Comparison of ENCODE assay signal across 8 cellular contexts in genomic region chr15:64897345-64897985, GRCh38. TPM values are rescaled to one million over a fixed set of nuclear protein-coding genes. Genes with fewer than 3 reads are reported as not detected.
DNase-seq lines count a peak whose midpoint lies in the region; ATAC-seq and TF ChIP-seq lines count a peak whose summit lies in the region.

No MANE protein-coding gene starts in this region.

- no peak for ATAC-seq in CD4-positive, CD25-positive, alpha-beta regulatory T cell (ENCODE audit: low read depth in 2 of 2)
- ATAC-seq in HG03469 (IDR thresholded peaks at IDR 0.05; ENCODE audit: unreplicated experiment) = no peak
- no peak for ATAC-seq in GM18861 (IDR thresholded peaks at IDR 0.05; ENCODE audit: unreplicated experiment)

- no peak overlapping the region for H3K56ac ChIP-seq in H9 (ENCODE audit: insufficient read length, low read depth, low read length)

- no peak overlapping the region for H3K23ac ChIP-seq in H9 (ENCODE audit: insufficient read length, low read depth, low read length)

- H3K18ac ChIP-seq in H9 (ENCODE audit: insufficient read length, low read depth, low read length) = no peak overlapping the region

- no peak overlapping the region for H2BK12ac ChIP-seq in H9 (ENCODE audit: insufficient read length, low read depth, low read length)

- DNase-seq in CD4-positive, CD25-positive, alpha-beta regulatory T cell = no peak
- peak; percentile 94 for DNase-seq in RPMI7951 (ENCODE audit: low read depth)
- DNase-seq in erythroblast (lab: John Stamatoyannopoulos, UW) = peak; percentile 42 to 52
- no peak for DNase-seq in H9
- no peak for DNase-seq in H4 (ENCODE audit: low spot score)

- peak overlapping the region; percentile 21 to 98 (median 70) for H3K27ac Mint-ChIP-seq in CD4-positive, CD25-positive, alpha-beta regulatory T cell
- H3K27ac Mint-ChIP-seq in nephron (peak overlapping the region; percentile 69 to 96 (median 74)), H9 (no peak overlapping the region; a peak in 2 of 7 replicates)

- no peak for TF ChIP-seq CTCF in nephron (IDR thresholded peaks at IDR 0.05; ENCODE audit: unreplicated experiment in 3 of 3)
- TF ChIP-seq CTCF in H9 (conservative IDR thresholded peaks at IDR 0.05) = no peak

- peaks cover 8% of the 10 kb centered on the region for H3K23me2 ChIP-seq in H9 (ENCODE audit: insufficient read length, low read depth, low read length, poor library complexity, severe bottlenecking)

- no peak overlapping the region for H2BK15ac ChIP-seq in H9 (ENCODE audit: low read depth, low read length)

- no peak overlapping the region for H4K8ac ChIP-seq in H9 (replicated peaks; ENCODE audit: insufficient read length, low read depth, low read length)

- H3K4me2 ChIP-seq in H9 (ENCODE audit: insufficient read depth, insufficient read length, low read length) = no peak overlapping the region

- H2BK120ac ChIP-seq in H9 (ENCODE audit: low read depth, low read length, poor library complexity, severe bottlenecking) = no peak overlapping the region

- no peaks in the 10 kb centered on the region for H3K27me3 Mint-ChIP-seq in CD4-positive, CD25-positive, alpha-beta regulatory T cell
- H3K27me3 Mint-ChIP-seq in nephron (ENCODE audit: low read depth) (no peaks in the 10 kb centered on the region), H9 (ENCODE audit: low read depth) (peaks cover 7% of the 10 kb centered on the region; the same call in 1 of the 2 replicates)

- peaks cover 56% of the 10 kb centered on the region for H3K4me1 ChIP-seq in CD4-positive, CD25-positive, alpha-beta regulatory T cell (ENCODE audit: control insufficient read depth, insufficient read depth, low read length, poor library complexity, severe bottlenecking)
- peaks cover 6% of the 10 kb centered on the region; the same call in 1 of the 2 replicates for H3K4me1 ChIP-seq in H9 (ENCODE audit: insufficient read depth, low read length)

- H3K4me3 Mint-ChIP-seq in CD4-positive, CD25-positive, alpha-beta regulatory T cell = peak overlapping the region in 3 of 4 donors; percentile 12 to 21 (median 19)
- no peak overlapping the region for H3K4me3 Mint-ChIP-seq in nephron
- no peak overlapping the region for H3K4me3 Mint-ChIP-seq in H9

- H3K79me2 ChIP-seq in H9 (ENCODE audit: insufficient read depth, low read length) = no peaks in the 10 kb centered on the region

- no peak overlapping the region for H2BK20ac ChIP-seq in H9 (ENCODE audit: low read depth, low read length, poor library complexity, severe bottlenecking)

- peak overlapping the region; percentile 98 for H3K27ac ChIP-seq in CD4-positive, CD25-positive, alpha-beta regulatory T cell (ENCODE audit: insufficient read depth, low read length, poor library complexity, severe bottlenecking)
- no peak overlapping the region for H3K27ac ChIP-seq in H9 (ENCODE audit: insufficient read length, low read depth, low read length)

- no peaks in the 10 kb centered on the region for H3K79me1 ChIP-seq in H9 (ENCODE audit: insufficient read depth, low read depth, low read length, poor library complexity, severe bottlenecking)

- H3T11ph ChIP-seq in H9 (ENCODE audit: low read length) = no peak overlapping the region

- H4K20me1 ChIP-seq in H9 (ENCODE audit: control insufficient read depth, insufficient read depth, insufficient read length) = no peaks in the 10 kb centered on the region

- no peaks in the 10 kb centered on the region for H3K36me3 ChIP-seq in CD4-positive, CD25-positive, alpha-beta regulatory T cell (ENCODE audit: control insufficient read depth, insufficient read depth, low read length)

- no peaks in the 10 kb centered on the region for H3K27me3 ChIP-seq in CD4-positive, CD25-positive, alpha-beta regulatory T cell (ENCODE audit: control insufficient read depth, insufficient read depth, low read length)
- H3K27me3 ChIP-seq in H9 (ENCODE audit: insufficient read depth, low read length) = no peaks in the 10 kb centered on the region; the same call in 1 of the 2 replicates

- peaks cover 0 to 5% (median 0%) of the 10 kb centered on the region in 7 donors for H3K9me3 Mint-ChIP-seq in CD4-positive, CD25-positive, alpha-beta regulatory T cell
- H3K9me3 Mint-ChIP-seq in nephron = peaks cover 6% of the 10 kb centered on the region
- peaks cover 13 to 17% of the 10 kb centered on the region in 2 experiments for H3K9me3 Mint-ChIP-seq in H9

- peaks cover 2 to 6% of the 10 kb centered on the region in 2 experiments for H3K9me3 ChIP-seq in CD4-positive, CD25-positive, alpha-beta regulatory T cell (ENCODE audit: control insufficient read depth in 2 of 2, low read length in 2 of 2)
- peaks cover 9% of the 10 kb centered on the region for H3K9me3 ChIP-seq in H9 (ENCODE audit: control insufficient read depth, low read depth, low read length)

- no peak overlapping the region for H3K4ac ChIP-seq in H9 (ENCODE audit: low read depth, low read length)

- no peak for TF ChIP-seq POLR2A in erythroblast (IDR thresholded peaks at IDR 0.05; ENCODE audit: low read length)

- H4K91ac ChIP-seq in H9 (ENCODE audit: insufficient read length, low read depth, low read length) = no peak overlapping the region

- peaks cover 3 to 68% (median 46%) of the 10 kb centered on the region in 4 donors for H3K4me1 Mint-ChIP-seq in CD4-positive, CD25-positive, alpha-beta regulatory T cell
- peaks cover 44% of the 10 kb centered on the region for H3K4me1 Mint-ChIP-seq in nephron
- peaks cover 32 to 53% of the 10 kb centered on the region in 2 experiments for H3K4me1 Mint-ChIP-seq in H9

- no peak overlapping the region for H2BK5ac ChIP-seq in H9 (ENCODE audit: insufficient read length, low read length)

- H3K9ac ChIP-seq in H9 (ENCODE audit: extremely low read depth, insufficient read length, low read length) = no peak overlapping the region

- WGBS in H9 (ENCODE audit: extremely low coverage, insufficient read length, low lambda C conversion rate) = no CpG with 5 or more reads among the region's 6 CpGs

- no peak overlapping the region for H2AFZ ChIP-seq in H9 (ENCODE audit: low read length)

- H4K5ac ChIP-seq in H9 (ENCODE audit: insufficient read length, low read depth, low read length) = no peak overlapping the region

- H3K14ac ChIP-seq in H9 (ENCODE audit: insufficient read depth, low read length) = no peak overlapping the region

- peaks cover 4% of the 10 kb centered on the region for H3K36me3 Mint-ChIP-seq in CD4-positive, CD25-positive, alpha-beta regulatory T cell
- H3K36me3 Mint-ChIP-seq in nephron (ENCODE audit: low read depth) (no peaks in the 10 kb centered on the region), H9 (ENCODE audit: insufficient read depth in 1 of 3, low read depth in 3 of 3) (peaks cover 7 to 12% (median 11%) of the 10 kb centered on the region in 3 experiments; a peak in 6 of 7 replicates)

- H2AK5ac ChIP-seq in H9 (ENCODE audit: insufficient read length, low read length) = no peak overlapping the region

- H3K4me3 ChIP-seq in CD4-positive, CD25-positive, alpha-beta regulatory T cell (ENCODE audit: low read depth, low read length) = no peak overlapping the region

RNA-seq across cellular contexts. Expression of gene ANKDD1A, which starts 14.2 kb away (rescaled TPM):
- 12.4 TPM for total RNA-seq in CD4-positive, CD25-positive, alpha-beta regulatory T cell
- polyA plus RNA-seq in CD4-positive, CD25-positive, alpha-beta regulatory T cell = 1 to 10 TPM in 2 of 4 donors, under 1 TPM in 2; 0.35 to 5.4 (median 0.83) TPM
- 8.1 and 8.5 TPM in 2 replicates for total RNA-seq in RPMI7951 (2014; rRNA removed; shearing (Covaris generic))
- total RNA-seq in H9 (2021) = 3.7 TPM in 2 replicates
- 0.25 and 1.1 TPM in 2 replicates for total RNA-seq in H4 (2014; rRNA removed; shearing (Covaris generic))

RNA-seq across cellular contexts. Expression of gene PLEKHO2, which starts 55.8 kb away (rescaled TPM):
- total RNA-seq in CD4-positive, CD25-positive, alpha-beta regulatory T cell = 15.6 TPM
- 10 to 100 TPM; 27.2 to 33.4 (median 29.3) TPM for polyA plus RNA-seq in CD4-positive, CD25-positive, alpha-beta regulatory T cell
- total RNA-seq in RPMI7951 (2014; rRNA removed; shearing (Covaris generic)) = 18.5 and 22.3 TPM in 2 replicates
- total RNA-seq in H9 (2021) = 16.6 and 18.1 TPM in 2 replicates
- total RNA-seq in H4 (2014; rRNA removed; shearing (Covaris generic)) = 5.5 and 7.6 TPM in 2 replicates

Comparison
In these comparisons a context has a peak if more than half of its experiments do, and no peak if none do; other contexts are left out.
1. DNase-seq: peak in RPMI7951 (single experiment) and erythroblast (2 of 2); none in CD4-positive, CD25-positive, alpha-beta regulatory T cell (0 of 3), H9 (single experiment) and H4 (single experiment).
2. H3K27ac Mint-ChIP-seq: peak in CD4-positive, CD25-positive, alpha-beta regulatory T cell (3 of 3) and nephron (3 of 3); none in H9 (0 of 3).
3. H3K4me3 Mint-ChIP-seq: peak in CD4-positive, CD25-positive, alpha-beta regulatory T cell (3 of 4); none in nephron (0 of 3) and H9 (0 of 2).